9 cellular contexts compared by ENCODE assay signal in the genomic region with DNA sequence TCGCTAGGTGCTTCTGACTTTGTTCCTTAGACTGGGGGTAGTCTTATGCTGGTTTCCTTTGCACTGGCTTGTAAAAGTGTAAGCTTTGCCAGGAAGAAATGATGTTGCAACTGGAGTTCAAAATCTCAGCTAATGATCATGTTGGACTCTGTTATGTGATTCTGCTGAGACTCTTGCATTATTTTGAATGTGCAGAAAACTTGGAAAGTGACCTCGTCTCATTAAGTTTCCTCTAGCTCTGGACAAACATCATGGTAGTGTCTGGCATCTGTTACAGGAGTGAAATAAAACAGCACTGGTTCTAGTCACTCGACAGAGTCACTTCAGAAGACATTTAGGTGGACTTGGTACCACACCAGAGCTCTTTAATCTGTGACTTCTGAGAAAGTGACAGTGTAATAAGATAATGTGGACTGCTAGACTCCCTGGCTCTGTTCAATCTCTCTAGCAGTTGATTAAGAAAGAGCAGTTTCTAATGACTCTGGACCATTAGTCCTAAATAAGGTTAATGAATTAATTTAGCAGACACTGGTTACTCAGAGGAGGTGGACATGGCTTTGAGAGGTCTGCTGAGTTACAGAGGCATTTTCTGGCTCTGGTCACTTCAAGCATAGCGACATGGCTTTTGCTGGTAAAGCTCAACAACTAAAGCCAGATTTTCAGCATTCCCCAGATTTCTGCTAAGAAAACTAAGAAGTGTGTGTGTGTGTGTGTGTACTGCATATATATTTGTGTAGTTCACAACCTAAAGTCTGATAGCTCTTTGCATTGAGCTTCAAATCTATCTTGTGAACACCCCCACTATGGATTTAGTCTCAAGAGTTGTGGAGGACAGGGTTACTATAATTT. TPM values are rescaled to one million over a fixed set of nuclear protein-coding genes. Genes with fewer than 3 reads are reported as not detected.
DNase-seq lines count a peak whose midpoint lies in the region; ATAC-seq and TF ChIP-seq lines count a peak whose summit lies in the region.
"Had no signal": no experiment of that assay in that cellular context is flagged by ENCODE, and none has a peak within 500 bp of the region (broad histone marks: within the 10 kb centered on the region; RNA-seq: fewer than 3 reads in every experiment).

No MANE protein-coding gene starts in this region.

- H3K36me3 Mint-ChIP-seq in HFFc6 (ENCODE audit: low read depth) (peaks cover 59% of the 10 kb centered on the region), brain (peaks cover 26% of the 10 kb centered on the region)

- no peaks in the 10 kb centered on the region for H4K20me1 ChIP-seq in smooth muscle cell (ENCODE audit: low read depth)

- H2AFZ ChIP-seq in smooth muscle cell (ENCODE audit: low read depth): peak overlapping the region; percentile 22

- TF ChIP-seq CTCF in HFFc6 (IDR thresholded peaks at IDR 0.05): no peak
- no peak for TF ChIP-seq CTCF in brain (conservative IDR thresholded peaks at IDR 0.05)
- TF ChIP-seq CTCF in smooth muscle cell (IDR thresholded peaks at IDR 0.05; ENCODE audit: borderline replicate concordance, insufficient read depth, poor library complexity, severe bottlenecking): no peak

- DNase-seq in HFFc6 (no peak), islet precursor cell (peak; percentile 73), smooth muscle cell (lab: John Stamatoyannopoulos, UW; ENCODE audit: unreplicated experiment) (no peak), T1000 (lab: John Stamatoyannopoulos, UW) (no peak), KBM-7 (no peak)
- DNase-seq: immature natural killer cell had no signal

- H3K4me3 ChIP-seq in smooth muscle cell: peak overlapping the region; percentile 96

- H3K27ac Mint-ChIP-seq in HFFc6: peak overlapping the region; percentile 93
- peak overlapping the region; percentile 3 to 96 (median 94) for H3K27ac Mint-ChIP-seq in brain
- H3K27ac Mint-ChIP-seq: immature natural killer cell had no signal

- H3K79me2 ChIP-seq in smooth muscle cell (ENCODE audit: low read depth): peaks cover 69% of the 10 kb centered on the region

- H3K9me3 ChIP-seq in smooth muscle cell (replicated peaks; ENCODE audit: low read depth): no peaks in the 10 kb centered on the region

- H3K9me3 Mint-ChIP-seq in HFFc6 (no peaks in the 10 kb centered on the region), brain (no peaks in the 10 kb centered on the region)
- H3K9me3 Mint-ChIP-seq: immature natural killer cell had no signal

- peaks cover 17% of the 10 kb centered on the region for H3K4me1 ChIP-seq in smooth muscle cell (ENCODE audit: low read depth)

- 7% methylated on average over 4 of the region's 4 CpGs for WGBS in smooth muscle cell (ENCODE audit: low lambda C conversion rate)

- H3K4me1 Mint-ChIP-seq in HFFc6 (ENCODE audit: low read depth): peaks cover 57% of the 10 kb centered on the region
- H3K4me1 Mint-ChIP-seq in brain: peaks cover 60% of the 10 kb centered on the region

- peak overlapping the region; percentile 99 for H3K4me2 ChIP-seq in smooth muscle cell

- H3K27ac ChIP-seq in smooth muscle cell (ENCODE audit: low read depth): peak overlapping the region; percentile 83

- in situ Hi-C loops in KBM-7 (cut with MboI; ENCODE audit: low pct_unique_long_range_greater_than_20kb, low sequenced_read_pairs): loop anchor here (25.0 kb wide), 1 partner anchor 1305 kb away; no protein-coding TSS in a partner anchor

- H3K4me3 Mint-ChIP-seq in HFFc6 (peak overlapping the region; percentile 94), brain (peak overlapping the region; percentile 85 to 96 (median 93))

- no peaks in the 10 kb centered on the region; the same call in none of the 2 replicates for H3K27me3 Mint-ChIP-seq in HFFc6 (ENCODE audit: insufficient read depth)
- H3K27me3 Mint-ChIP-seq in brain: peaks cover 39% of the 10 kb centered on the region

- peaks cover 8% of the 10 kb centered on the region for H3K36me3 ChIP-seq in smooth muscle cell (ENCODE audit: low read depth)

- no peaks in the 10 kb centered on the region for H3K27me3 ChIP-seq in smooth muscle cell (ENCODE audit: low read depth)

- ATAC-seq in GM18502 (IDR thresholded peaks at IDR 0.05; ENCODE audit: poor library complexity, unreplicated experiment): no peak
- ATAC-seq in GM19452 (IDR thresholded peaks at IDR 0.05; ENCODE audit: unreplicated experiment): no peak

- peaks cover 10% of the 10 kb centered on the region for H3F3A ChIP-seq in smooth muscle cell (ENCODE audit: low read depth)

- peak overlapping the region; percentile 76 for H3K9ac ChIP-seq in smooth muscle cell (ENCODE audit: low read depth)

RNA-seq across cellular contexts. Expression of a gene that starts 2.1 kb away (rescaled TPM):
- 100 to 1,000 TPM; 136 to 164 (median 147) TPM for total RNA-seq in HFFc6 (2021; fragmentation: NEBNext Ultra II Directional; extraction: Animal tissue kit (Norgen Biotek cat#: 25700))
- polyA plus RNA-seq in brain (ENCODE audit: insufficient read depth, low read depth, low replicate concordance) (11.6 TPM), smooth muscle cell (61.9 and 80.4 TPM in 2 replicates)
- total RNA-seq in smooth muscle cell: 74.8 and 83.7 TPM in 2 replicates
